11 cellular contexts compared by ENCODE assay signal in the genomic region with DNA sequence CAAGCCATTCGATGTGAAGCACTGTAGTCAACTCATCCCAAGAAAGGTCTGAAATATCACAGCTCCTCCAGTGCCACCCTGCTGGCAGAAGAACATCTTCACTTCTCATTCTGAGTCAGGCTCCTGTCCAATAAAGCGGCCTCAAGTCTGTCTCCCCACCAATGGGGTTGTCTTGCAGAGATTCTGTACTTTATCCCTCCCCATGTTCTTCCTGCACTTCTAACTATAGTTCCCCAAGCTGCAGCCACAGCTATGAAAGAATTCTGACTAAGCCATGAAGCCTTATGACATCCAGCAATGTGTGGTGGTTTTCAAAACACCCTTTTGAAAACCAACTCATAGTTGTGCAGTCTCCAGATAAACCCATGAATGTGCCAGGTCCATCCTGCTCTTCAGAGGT. TPM values are rescaled to one million over a fixed set of nuclear protein-coding genes. Genes with fewer than 3 reads are reported as not detected.
DNase-seq lines count a peak whose midpoint lies in the region; ATAC-seq and TF ChIP-seq lines count a peak whose summit lies in the region.
"Had no signal": no experiment of that assay in that cellular context is flagged by ENCODE, and none has a peak within 500 bp of the region (broad histone marks: within the 10 kb centered on the region; RNA-seq: fewer than 3 reads in every experiment).

No MANE protein-coding gene starts in this region.

- peak overlapping the region; percentile 65 for H3K27ac ChIP-seq in left ventricle myocardium inferior (replicated peaks)
- H3K27ac ChIP-seq: prostate gland had no signal

- POLR2A ChIA-PET in activated CD4-positive, alpha-beta T cell treated with anti-CD3 and anti-CD28 coated beads, Interleukin-2, amount 10 ng/mL, durations not matched to agents 7 days and 5 days (lab: Charles Lee): no interaction called here
- POLR2A ChIA-PET in activated CD4-positive, alpha-beta memory T cell treated with anti-CD3 and anti-CD28 coated beads for 36 hours (lab: Charles Lee): no interaction called here
- POLR2A ChIA-PET in HEK293T (lab: Yijun Ruan, JAX): no interaction called here

- no peaks in the 10 kb centered on the region for H3K9me3 Mint-ChIP-seq in activated CD4-positive, alpha-beta T cell treated with anti-CD3 and anti-CD28 coated beads, Interleukin-2, amount 10 ng/mL, durations not matched to agents 7 days and 5 days
- H3K9me3 Mint-ChIP-seq in activated CD4-positive, alpha-beta memory T cell treated with anti-CD3 and anti-CD28 coated beads for 36 hours: no peaks in the 10 kb centered on the region

- no peak overlapping the region for H3K4me3 ChIP-seq in left ventricle myocardium inferior
- H3K4me3 ChIP-seq: prostate gland had no signal

- peaks cover 100% of the 10 kb centered on the region for H3K4me1 ChIP-seq in left ventricle myocardium inferior

- TF ChIP-seq CTCF in left ventricle myocardium inferior (IDR thresholded peaks at IDR 0.05; ENCODE audit: borderline replicate concordance): no peak

- CTCF ChIA-PET in activated CD4-positive, alpha-beta T cell treated with anti-CD3 and anti-CD28 coated beads, Interleukin-2, amount 10 ng/mL, durations not matched to agents 7 days and 5 days (lab: Charles Lee): interaction anchor here (0.8 to 3.7 kb wide), 6 partner anchors 9 to 46 kb away, joined by 3 to 12 read pairs (median 3); no protein-coding TSS in a partner anchor
- CTCF ChIA-PET in activated CD4-positive, alpha-beta memory T cell treated with anti-CD3 and anti-CD28 coated beads for 36 hours (lab: Charles Lee): no interaction called here
- CTCF ChIA-PET in HEK293T (lab: Yijun Ruan, JAX): interaction anchor here (0.6 kb wide), 2 partner anchors 65 to 753 kb away, joined by 3 to 4 read pairs; no protein-coding TSS in a partner anchor

- peak overlapping the region; percentile 70 for H3K27ac Mint-ChIP-seq in activated CD4-positive, alpha-beta T cell treated with anti-CD3 and anti-CD28 coated beads, Interleukin-2, amount 10 ng/mL, durations not matched to agents 7 days and 5 days
- no peak overlapping the region for H3K27ac Mint-ChIP-seq in activated CD4-positive, alpha-beta memory T cell treated with anti-CD3 and anti-CD28 coated beads for 36 hours

- ATAC-seq in stimulated activated naive CD8-positive, alpha-beta T cell treated with anti-CD3 and anti-CD28 coated beads, Interleukin-15, Interleukin-2, amounts not matched to agents 100 U/mL and 50 U/mL, for 24 hours: peak; percentile 38
- ATAC-seq in left colon: no peak

- no peak for DNase-seq in activated CD4-positive, alpha-beta T cell treated with anti-CD3 and anti-CD28 coated beads, Interleukin-2, amount 10 ng/mL, durations not matched to agents 7 days and 5 days
- no peak for DNase-seq in activated CD4-positive, alpha-beta T cell treated with anti-CD3 and anti-CD28 coated beads, Interleukin-2, amount 50 U/mL, for 4 hours
- peak; percentile 41 for DNase-seq in activated CD4-positive, alpha-beta memory T cell treated with anti-CD3 and anti-CD28 coated beads for 36 hours
- DNase-seq in left ventricle myocardium inferior: no peak
- no peak for DNase-seq in stimulated activated naive CD8-positive, alpha-beta T cell treated with anti-CD3 and anti-CD28 coated beads, Interleukin-15, Interleukin-2, amounts not matched to agents 100 U/mL and 50 U/mL, for 24 hours
- no peak for DNase-seq in left colon
- no peak for DNase-seq in HEK293T (ENCODE audit: extremely low spot score)
- DNase-seq in activated CD8-positive, alpha-beta memory T cell treated with anti-CD3 and anti-CD28 coated beads, Interleukin-2, amount 50 U/mL, for 4 hours: no peak
- DNase-seq: AML-193 had no signal

- intact Hi-C loops in activated CD4-positive, alpha-beta memory T cell treated with anti-CD3 and anti-CD28 coated beads for 36 hours (cut with micrococcal nuclease): loop anchor here (1.0 kb wide), 1 partner anchor 15 kb away; no protein-coding TSS in a partner anchor
- intact Hi-C loops in left ventricle myocardium inferior (cut with micrococcal nuclease): no loop called here
- intact Hi-C loops in left colon (cut with DNase I, micrococcal nuclease): no loop called here

- no peak overlapping the region for H3K4me3 Mint-ChIP-seq in activated CD4-positive, alpha-beta T cell treated with anti-CD3 and anti-CD28 coated beads, Interleukin-2, amount 10 ng/mL, durations not matched to agents 7 days and 5 days
- no peak overlapping the region for H3K4me3 Mint-ChIP-seq in activated CD4-positive, alpha-beta memory T cell treated with anti-CD3 and anti-CD28 coated beads for 36 hours

- H3K36me3 ChIP-seq in left ventricle myocardium inferior: peaks cover 13% of the 10 kb centered on the region
- H3K36me3 ChIP-seq: prostate gland had no signal

- H3K27me3 ChIP-seq in left ventricle myocardium inferior (ENCODE audit: low read depth): no peaks in the 10 kb centered on the region

- H3K4me1 Mint-ChIP-seq in activated CD4-positive, alpha-beta T cell treated with anti-CD3 and anti-CD28 coated beads, Interleukin-2, amount 10 ng/mL, durations not matched to agents 7 days and 5 days: peaks cover 80% of the 10 kb centered on the region
- peaks cover 79% of the 10 kb centered on the region for H3K4me1 Mint-ChIP-seq in activated CD4-positive, alpha-beta memory T cell treated with anti-CD3 and anti-CD28 coated beads for 36 hours (ENCODE audit: low read depth)

- no peaks in the 10 kb centered on the region for H3K9me3 ChIP-seq in left ventricle myocardium inferior (replicated peaks)
- H3K9me3 ChIP-seq: prostate gland had no signal

- no peaks in the 10 kb centered on the region for H3K27me3 Mint-ChIP-seq in activated CD4-positive, alpha-beta T cell treated with anti-CD3 and anti-CD28 coated beads, Interleukin-2, amount 10 ng/mL, durations not matched to agents 7 days and 5 days
- no peaks in the 10 kb centered on the region for H3K27me3 Mint-ChIP-seq in activated CD4-positive, alpha-beta memory T cell treated with anti-CD3 and anti-CD28 coated beads for 36 hours

- H3K36me3 Mint-ChIP-seq in activated CD4-positive, alpha-beta T cell treated with anti-CD3 and anti-CD28 coated beads, Interleukin-2, amount 10 ng/mL, durations not matched to agents 7 days and 5 days (ENCODE audit: low read depth): peaks cover 51% of the 10 kb centered on the region
- H3K36me3 Mint-ChIP-seq in activated CD4-positive, alpha-beta memory T cell treated with anti-CD3 and anti-CD28 coated beads for 36 hours: peaks cover 29% of the 10 kb centered on the region

TF ChIP-seq in HEK293T, 16 proteins besides CTCF, POLR2A, EP300 and RAD21:
- TF ChIP-seq ELF4 (IDR thresholded peaks at IDR 0.05) (no peak), FOXM1 (IDR thresholded peaks at IDR 0.05; ENCODE audit: borderline replicate concordance) (no peak), FOXK2 (IDR thresholded peaks at IDR 0.05) (no peak)

RNA-seq across cellular contexts. Expression of gene MACROH2A1, which starts 6.8 kb away (rescaled TPM):
- 100 to 1,000 TPM; 287 to 297 TPM for total RNA-seq in activated CD4-positive, alpha-beta T cell treated with anti-CD3 and anti-CD28 coated beads, Interleukin-2, amount 10 ng/mL, durations not matched to agents 7 days and 5 days
- total RNA-seq in activated CD4-positive, alpha-beta memory T cell treated with anti-CD3 and anti-CD28 coated beads for 36 hours: 100 to 1,000 TPM; 159 to 161 TPM
- 103 TPM for total RNA-seq in left ventricle myocardium inferior
- total RNA-seq in left colon: 100 to 1,000 TPM; 212 to 216 TPM

RNA-seq across cellular contexts. Expression of gene DCANP1, which starts 54.9 kb away (rescaled TPM):
- not detected for total RNA-seq in activated CD4-positive, alpha-beta T cell treated with anti-CD3 and anti-CD28 coated beads, Interleukin-2, amount 10 ng/mL, durations not matched to agents 7 days and 5 days
- not detected for total RNA-seq in activated CD4-positive, alpha-beta memory T cell treated with anti-CD3 and anti-CD28 coated beads for 36 hours
- total RNA-seq in left ventricle myocardium inferior (not detected), left colon (under 1 TPM in 1 of 2 donors, not detected in 1; 0.08 TPM)
- total RNA-seq: dermis microvascular lymphatic vessel endothelial cell, prostate gland had no signal

RNA-seq across cellular contexts. Expression of gene TIFAB, which starts 59.9 kb away (rescaled TPM):
- not detected for total RNA-seq in activated CD4-positive, alpha-beta T cell treated with anti-CD3 and anti-CD28 coated beads, Interleukin-2, amount 10 ng/mL, durations not matched to agents 7 days and 5 days
- total RNA-seq in activated CD4-positive, alpha-beta memory T cell treated with anti-CD3 and anti-CD28 coated beads for 36 hours: not detected
- total RNA-seq in left ventricle myocardium inferior (not detected), left colon (under 1 TPM; 0.09 to 0.31 TPM)
- total RNA-seq: dermis microvascular lymphatic vessel endothelial cell, prostate gland had no signal
